23 cellular contexts compared by ENCODE assay signal in the genomic region with DNA sequence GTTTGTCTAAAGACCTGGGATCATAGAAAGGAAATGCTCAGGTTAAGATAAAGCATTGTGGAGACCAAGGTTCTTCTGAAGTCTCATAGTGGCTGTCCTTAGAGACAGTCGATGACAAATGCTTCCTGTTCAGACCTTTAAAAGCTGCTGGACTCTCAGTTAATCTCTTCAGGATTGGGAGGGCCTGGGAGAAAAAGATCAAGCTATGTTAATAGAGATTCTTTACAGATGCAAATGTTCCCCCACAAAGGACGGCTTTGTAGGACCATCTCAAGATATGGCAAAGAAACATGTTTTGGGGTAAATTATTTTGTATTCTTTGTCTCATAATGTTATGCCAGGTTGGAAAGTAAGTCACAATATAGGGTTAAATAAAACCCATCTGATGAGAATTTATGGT.
"Had no signal": no experiment of that assay in that cellular context is flagged by ENCODE, and none has a peak within 500 bp of the region (broad histone marks: within the 10 kb centered on the region; RNA-seq: fewer than 3 reads in every experiment).

No MANE protein-coding gene starts in this region.

- H3K9ac ChIP-seq: KMS-11 had no signal

- H3K27ac ChIP-seq: KMS-11, RWPE1, SJCRH30 had no signal

- H3K9me3 ChIP-seq: SJCRH30 had no signal

- ATAC-seq: K562, Panc1, PC-3, SK-N-SH treated with all-trans-retinoic acid at 6 μM for 48 hours had no signal

- DNase-seq: Kasumi-1, MV-4-11, NCI-H1048, NCI-H1105 treated with DMSO at 0.1 percent for 48 hours, NCI-H1417 treated with DMSO at 0.1 percent for 48 hours, NCI-H146, NCI-H1694 treated with DMSO at 0.1 percent for 48 hours, NCI-H1930, NCI-H2081, NCI-H2107, NCI-H2227 treated with DMSO at 0.1 percent for 48 hours, NCI-H524, NCI-H69, NCI-H774, PC-3, SHP77, SJCRH30 had no signal

- H3K36me3 ChIP-seq: SJCRH30 had no signal

- H3K4me3 Mint-ChIP-seq: IgD-negative memory B cell had no signal

- FAIRE-seq: K562 had no signal

- H3K4me2 ChIP-seq: KMS-11 had no signal

- H3K27me3 ChIP-seq: SJCRH30 had no signal

- H3K36me3 Mint-ChIP-seq: IgD-negative memory B cell had no signal

- H3K27ac Mint-ChIP-seq: IgD-negative memory B cell had no signal

- H3K9me3 Mint-ChIP-seq: IgD-negative memory B cell had no signal

- H3K4me3 ChIP-seq: K562, SJCRH30 had no signal
